8 cellular contexts compared by ENCODE assay signal in the genomic region with DNA sequence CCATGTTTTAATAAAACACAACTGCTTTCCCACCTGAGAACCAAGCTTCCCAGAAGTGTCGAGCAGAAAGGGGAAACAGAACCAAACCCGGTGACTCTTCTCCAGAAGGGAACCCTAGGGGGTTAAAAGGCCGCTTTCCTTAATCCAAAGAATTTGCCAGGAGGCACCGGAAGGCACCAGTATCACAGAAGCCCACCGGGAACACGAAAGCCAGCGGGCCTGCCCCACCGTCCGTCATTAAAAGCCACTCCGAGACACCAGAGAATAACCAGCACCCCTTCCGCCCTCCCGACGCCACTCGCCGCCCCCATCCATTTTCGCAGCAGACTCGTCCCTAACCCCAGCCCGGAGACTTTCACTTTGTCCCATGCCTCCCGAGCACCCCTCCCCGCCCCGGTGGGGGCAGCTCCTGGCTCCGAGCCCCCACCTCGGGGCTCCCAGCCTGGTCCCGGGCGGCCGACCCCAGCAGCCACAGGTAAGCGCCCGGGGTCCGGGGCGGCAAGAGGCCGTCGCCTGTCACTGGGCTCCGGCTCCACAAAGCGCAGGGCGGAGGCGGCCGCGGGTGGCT.
DNase-seq lines count a peak whose midpoint lies in the region; ATAC-seq and TF ChIP-seq lines count a peak whose summit lies in the region.

No MANE protein-coding gene starts in this region.

- peaks cover 7 to 85% (median 66%) of the 10 kb centered on the region in 9 donors for H3K4me1 ChIP-seq in heart right ventricle
- H3K4me1 ChIP-seq in sigmoid colon, result peaks cover 0 to 57% (median 47%) of the 10 kb centered on the region in 4 donors

- H3K9me3 Mint-ChIP-seq in activated T-helper 2 cell treated with anti-CD3 and anti-CD28 coated beads, Interferon-gamma antibody, Interleukin-2, Interleukin-4, amounts not matched to agents 10 μg/mL and 5 μg/mL and 100 μg/mL, durations not matched to agents 14 hours and 24 hours and 36 hours, result peaks cover 4% of the 10 kb centered on the region

- intact Hi-C loops in activated T-helper 2 cell treated with anti-CD3 and anti-CD28 coated beads, Interferon-gamma antibody, Interleukin-2, Interleukin-4, amounts not matched to agents 10 μg/mL and 5 μg/mL and 100 μg/mL, durations not matched to agents 14 hours and 24 hours and 36 hours (cut with micrococcal nuclease), result loop anchor here (5.0 kb wide), 3 partner anchors 36 to 224 kb away; no protein-coding TSS in a partner anchor
- intact Hi-C loops in heart right ventricle (cut with DNase I), result loop anchor here in 7 of 10 donors (2.0 to 10.0 kb wide), 7 partner anchors 14 to 282 kb away; no protein-coding TSS in a partner anchor
- intact Hi-C loops in sigmoid colon (cut with DNase I), result loop anchor here (5.0 kb wide), 2 partner anchors 51 to 279 kb away; no protein-coding TSS in a partner anchor

- WGBS in heart right ventricle, 2 donors, result 0% methylated on average over 36 to 38 of the region's 38 CpGs
- 0 to 1% methylated on average over 38 of the region's 38 CpGs for WGBS in sigmoid colon, 2 donors

- H3K9me3 ChIP-seq in heart right ventricle (no peaks in the 10 kb centered on the region), sigmoid colon (no peaks in the 10 kb centered on the region)

- peaks cover 43% of the 10 kb centered on the region for H3K4me1 Mint-ChIP-seq in activated T-helper 2 cell treated with anti-CD3 and anti-CD28 coated beads, Interferon-gamma antibody, Interleukin-2, Interleukin-4, amounts not matched to agents 10 μg/mL and 5 μg/mL and 100 μg/mL, durations not matched to agents 14 hours and 24 hours and 36 hours (ENCODE audit: low read depth)

- H3K27ac Mint-ChIP-seq in activated T-helper 2 cell treated with anti-CD3 and anti-CD28 coated beads, Interferon-gamma antibody, Interleukin-2, Interleukin-4, amounts not matched to agents 10 μg/mL and 5 μg/mL and 100 μg/mL, durations not matched to agents 14 hours and 24 hours and 36 hours, result no peak overlapping the region

- TF ChIP-seq POLR2A in sigmoid colon (IDR thresholded peaks at IDR 0.05), result no peak

- H3K27me3 ChIP-seq in heart right ventricle (no peaks in the 10 kb centered on the region), sigmoid colon (no peaks in the 10 kb centered on the region)

- H3K36me3 ChIP-seq in heart right ventricle (peaks cover 0 to 36% (median 0%) of the 10 kb centered on the region in 9 donors), sigmoid colon (peaks cover 0 to 14% (median 0%) of the 10 kb centered on the region in 4 donors)

- H3K36me3 Mint-ChIP-seq in activated T-helper 2 cell treated with anti-CD3 and anti-CD28 coated beads, Interferon-gamma antibody, Interleukin-2, Interleukin-4, amounts not matched to agents 10 μg/mL and 5 μg/mL and 100 μg/mL, durations not matched to agents 14 hours and 24 hours and 36 hours (ENCODE audit: low read depth), result peaks cover 24% of the 10 kb centered on the region

- no peak for TF ChIP-seq EP300 in sigmoid colon (IDR thresholded peaks at IDR 0.05)

- ATAC-seq in heart right ventricle (peak; percentile 3 to 39 (median 14)), HG02678 (IDR thresholded peaks at IDR 0.05; ENCODE audit: unreplicated experiment) (no peak), GM21619 (IDR thresholded peaks at IDR 0.05; ENCODE audit: unreplicated experiment) (no peak)

- H3K27me3 Mint-ChIP-seq in activated T-helper 2 cell treated with anti-CD3 and anti-CD28 coated beads, Interferon-gamma antibody, Interleukin-2, Interleukin-4, amounts not matched to agents 10 μg/mL and 5 μg/mL and 100 μg/mL, durations not matched to agents 14 hours and 24 hours and 36 hours (ENCODE audit: low read depth), result no peaks in the 10 kb centered on the region

- no peak for TF ChIP-seq CTCF in heart right ventricle (IDR thresholded peaks at IDR 0.05)
- TF ChIP-seq CTCF in sigmoid colon (IDR thresholded peaks at IDR 0.05), result no peak

- DNase-seq in NCI-H1105 (lab: John Stamatoyannopoulos, UW) (peak; percentile 24), heart right ventricle (peak in 1 of 2 donors; percentile 38), sigmoid colon (peak; percentile 73), NCI-H2081 treated with DMSO at 0.1 percent for 48 hours (lab: John Stamatoyannopoulos, UW) (no peak)
- peak; percentile 18 for DNase-seq in activated T-helper 2 cell treated with anti-CD3 and anti-CD28 coated beads, Interferon-gamma antibody, Interleukin-2, Interleukin-4, amounts not matched to agents 10 μg/mL and 5 μg/mL and 100 μg/mL, durations not matched to agents 14 hours and 24 hours and 36 hours (ENCODE audit: low spot score)

- H3K27ac ChIP-seq in heart right ventricle (peak overlapping the region; percentile 95 to 99 (median 98)), sigmoid colon (peak overlapping the region; percentile 96 to 100 (median 98))

- H3K4me3 Mint-ChIP-seq in activated T-helper 2 cell treated with anti-CD3 and anti-CD28 coated beads, Interferon-gamma antibody, Interleukin-2, Interleukin-4, amounts not matched to agents 10 μg/mL and 5 μg/mL and 100 μg/mL, durations not matched to agents 14 hours and 24 hours and 36 hours (ENCODE audit: low read depth), result no peak overlapping the region

- H3K4me3 ChIP-seq in GM08714 (ENCODE audit: low read length) (peak overlapping the region; percentile 71), heart right ventricle (peak overlapping the region; percentile 67 to 88 (median 83)), sigmoid colon (peak overlapping the region; percentile 75 to 99 (median 94))

Comparison
In these comparisons a context has a peak if more than half of its experiments do, and no peak if none do; other contexts are left out.
1. ATAC-seq: peak in heart right ventricle (8 of 8); none in HG02678 (single experiment) and GM21619 (single experiment).
2. Peak in every context shown above with its lines, with median percentiles within 50 percentile points of each other: H3K4me3 ChIP-seq.